Comparison of ENCODE assay signal across 8 cellular contexts in the genomic region with DNA sequence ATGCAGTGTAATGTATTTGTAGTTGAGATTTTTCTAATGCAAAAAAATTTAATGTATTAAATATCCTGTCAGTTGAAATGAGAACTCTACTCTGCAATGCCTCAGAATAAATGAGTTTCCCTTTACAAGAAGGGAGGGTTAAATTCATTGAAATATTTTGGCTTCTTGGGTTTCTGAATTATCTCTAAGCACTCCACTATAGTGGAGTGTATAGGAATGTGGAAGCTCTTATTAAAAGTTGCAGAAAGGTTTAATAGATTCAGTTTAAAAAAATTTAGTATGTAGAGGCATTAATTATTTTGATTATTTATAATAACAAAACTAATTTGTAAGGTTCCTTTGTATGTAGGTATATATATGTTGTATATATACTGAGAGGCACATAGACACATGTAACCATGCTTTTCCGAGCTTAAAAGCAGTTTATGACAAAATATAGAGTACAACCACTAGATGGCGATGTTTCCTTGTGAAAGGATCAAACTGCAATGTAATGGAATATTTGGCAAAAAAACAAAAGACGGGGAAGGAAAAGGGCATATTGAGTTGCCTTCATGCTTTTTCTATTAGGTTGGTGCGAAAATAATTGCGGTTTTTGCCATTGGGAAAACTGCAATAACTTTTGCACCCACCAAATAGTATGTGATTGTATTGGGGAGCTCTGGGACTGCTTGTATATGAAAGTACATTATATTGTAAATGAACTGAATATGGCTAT.
DNase-seq lines count a peak whose midpoint lies in the region; ATAC-seq, FAIRE-seq and TF ChIP-seq lines count a peak whose summit lies in the region.

No MANE protein-coding gene starts in this region.

- H3K27ac ChIP-seq in K562 (ENCODE audit: extremely low read depth, low read depth, low read length) = no peak overlapping the region

- no peaks in the 10 kb centered on the region for H3K36me3 ChIP-seq in Caco-2 (ENCODE audit: control insufficient read depth, insufficient read depth, low read length)
- H3K36me3 ChIP-seq in K562 (ENCODE audit: control insufficient read depth, insufficient read depth, low read length) = no peaks in the 10 kb centered on the region

- H3K36me3 Mint-ChIP-seq in Caco-2 (ENCODE audit: insufficient read depth, unreplicated experiment) = peaks cover 7% of the 10 kb centered on the region

- H3K9me3 Mint-ChIP-seq in Caco-2 (ENCODE audit: unreplicated experiment) = no peaks in the 10 kb centered on the region

- CTCF ChIA-PET in Caco-2 (lab: Charles Lee) (interaction anchor here (0.7 to 1.8 kb wide), 8 partner anchors 11 to 458 kb away, joined by 3 to 13 read pairs (median 4); no protein-coding TSS in a partner anchor), K562 (lab: Yijun Ruan, JAX; ENCODE audit: low intra/inter-chr PET ratio) (interaction anchor here (1.3 kb wide), 1 partner anchor 1564 kb away, joined by 3 read pairs; no protein-coding TSS in a partner anchor)

- peak; percentile 74 to 79 for TF ChIP-seq RAD21 in K562 (CRISPR knock-in tag; conservative IDR thresholded peaks at IDR 0.05 in 1 of 2, IDR thresholded peaks at IDR 0.05 in 1 of 2)

- no peak overlapping the region for H3K4me2 ChIP-seq in K562 (ENCODE audit: insufficient read depth, low read length)

- in situ Hi-C loops in K562 (cut with MboI) = no loop called here

- H3K9me3 ChIP-seq in Caco-2 (no peaks in the 10 kb centered on the region), K562 (replicated peaks; ENCODE audit: control insufficient read depth, insufficient read depth, low read depth, low read length) (no peaks in the 10 kb centered on the region)

- H3K9ac ChIP-seq in K562 (ENCODE audit: insufficient read depth in 1 of 2, low read depth in 2 of 2, low read length in 2 of 2) = no peak overlapping the region

- H2AFZ ChIP-seq in K562 (ENCODE audit: low read depth, low read length) = no peak overlapping the region

- H3K4me3 ChIP-seq in Caco-2 (ENCODE audit: low read depth, low read length) = no peak overlapping the region
- no peak overlapping the region for H3K4me3 ChIP-seq in K562

- no peaks in the 10 kb centered on the region for H4K20me1 ChIP-seq in K562 (replicated peaks; ENCODE audit: control insufficient read depth, insufficient read depth, low read length)

- no peaks in the 10 kb centered on the region for H3K4me1 ChIP-seq in Caco-2
- H3K4me1 ChIP-seq in K562 (replicated peaks in 1 of 2; ENCODE audit: control insufficient read depth in 2 of 2, insufficient read depth in 2 of 2, low read length in 2 of 2) = peaks cover 0 to 2% of the 10 kb centered on the region in 2 experiments; a peak in 1 of 5 replicates

- no peaks in the 10 kb centered on the region for H3K79me2 ChIP-seq in K562 (ENCODE audit: control insufficient read depth, insufficient read depth, low read length)

- BruUV-seq in Caco-2 (replicated peaks; lab: Mats Ljungman, UMichigan) = no TSS peak
- no TSS peak for BruUV-seq in K562 (replicated peaks; lab: Mats Ljungman, UMichigan)

- DNase-seq in Caco-2 = peak in 1 of 2 experiments; percentile 53
- peak; percentile 28 for DNase-seq in NCI-H446 treated with DMSO at 0.1 percent for 48 hours (lab: John Stamatoyannopoulos, UW)
- DNase-seq in K562 (ENCODE audit: extremely low read depth in 1 of 4, low spot score in 3 of 4) = peak; percentile 24 to 70 (median 28)
- peak; percentile 39 for DNase-seq in urothelium cell line (ENCODE audit: low spot score)
- DNase-seq in stimulated activated CD4-positive, alpha-beta T cell treated with anti-CD3 and anti-CD28 coated beads, Interleukin-2, amount 100 ng/mL, for 24 hours = no peak

- peak; percentile 86 for FAIRE-seq in K562 (lab: Jason Lieb, UNC)
- FAIRE-seq in islet of Langerhans (lab: Jason Lieb, UNC) = peak; percentile 98
- FAIRE-seq in urothelium cell line (lab: Jason Lieb, UNC) = no peak

- H3K27ac Mint-ChIP-seq in Caco-2 (ENCODE audit: unreplicated experiment) = no peak overlapping the region

- TF ChIP-seq CTCF in Caco-2 (IDR thresholded peaks at IDR 0.05; ENCODE audit: insufficient read depth in 1 of 2, low read depth in 1 of 2, low read length in 1 of 2, severe bottlenecking in 1 of 2, unreplicated experiment in 1 of 2) (peak; percentile 52 to 53), K562 (IDR thresholded peaks at IDR 0.05 in 2 of 3, conservative IDR thresholded peaks at IDR 0.05 in 1 of 3; ENCODE audit: insufficient read depth in 2 of 3, low read depth in 1 of 3, low read length in 3 of 3) (peak; percentile 36 to 72 (median 54); a peak in 5 of 6 replicates)

- no peaks in the 10 kb centered on the region for H3K4me1 Mint-ChIP-seq in Caco-2 (ENCODE audit: low read depth, unreplicated experiment)

- no peak for TF ChIP-seq EP300 in K562 (IDR thresholded peaks at IDR 0.05; ENCODE audit: low read length)

- WGBS in K562 (ENCODE audit: insufficient coverage, low coverage, missing lambda C conversion rate) = 2% methylated on average over 5 of the region's 5 CpGs

- no peak overlapping the region for H3K4me3 Mint-ChIP-seq in Caco-2 (ENCODE audit: unreplicated experiment)

- no peaks in the 10 kb centered on the region for H3K27me3 ChIP-seq in Caco-2 (replicated peaks; ENCODE audit: control insufficient read depth, insufficient read depth, low read length)
- no peaks in the 10 kb centered on the region for H3K27me3 ChIP-seq in K562 (ENCODE audit: control insufficient read depth in 2 of 2, insufficient read depth in 2 of 2, low read length in 2 of 2)

- no peaks in the 10 kb centered on the region for H3K9me1 ChIP-seq in K562 (ENCODE audit: control insufficient read depth, insufficient read depth, low read length)

- intact Hi-C loops in Caco-2 (cut with micrococcal nuclease; ENCODE audit: unreplicated experiment) = loop anchor here (1.0 to 2.0 kb wide), 2 partner anchors 39 to 458 kb away; no protein-coding TSS in a partner anchor
- intact Hi-C loops in K562 (cut with micrococcal nuclease) = loop anchor here (2.0 kb wide), 1 partner anchor 42 kb away; no protein-coding TSS in a partner anchor

- H3K27me3 Mint-ChIP-seq in Caco-2 (ENCODE audit: insufficient read depth, unreplicated experiment) = no peaks in the 10 kb centered on the region

- ATAC-seq in GM19035 (IDR thresholded peaks at IDR 0.05; ENCODE audit: unreplicated experiment) (peak; percentile 79), HG03354 (IDR thresholded peaks at IDR 0.05; ENCODE audit: poor library complexity, severe bottlenecking, unreplicated experiment) (peak; percentile 87), K562 (peak; percentile 91)

- no peak for TF ChIP-seq POLR2A in K562 (conservative IDR thresholded peaks at IDR 0.05)

- POLR2A ChIA-PET in Caco-2 (lab: Charles Lee) (no interaction called here), K562 (lab: Yijun Ruan, JAX) (interaction anchor here (1.2 to 1.3 kb wide), 3 partner anchors 9 to 31 kb away, joined by 3 read pairs; no protein-coding TSS in a partner anchor)

TF ChIP-seq in K562, 482 proteins besides CTCF, POLR2A, EP300 and RAD21 (continues in another document):
- no peak for TF ChIP-seq ATF1 (CRISPR knock-in tag; IDR thresholded peaks at IDR 0.05)
- TF ChIP-seq ATF1 (tag; IDR thresholded peaks at IDR 0.05) = no peak
- TF ChIP-seq ZNF316 (IDR thresholded peaks at IDR 0.05) = 0 out of 2 replicates have a peak, but pooled peaks have one; percentile 3
- TF ChIP-seq, protein P1, sequence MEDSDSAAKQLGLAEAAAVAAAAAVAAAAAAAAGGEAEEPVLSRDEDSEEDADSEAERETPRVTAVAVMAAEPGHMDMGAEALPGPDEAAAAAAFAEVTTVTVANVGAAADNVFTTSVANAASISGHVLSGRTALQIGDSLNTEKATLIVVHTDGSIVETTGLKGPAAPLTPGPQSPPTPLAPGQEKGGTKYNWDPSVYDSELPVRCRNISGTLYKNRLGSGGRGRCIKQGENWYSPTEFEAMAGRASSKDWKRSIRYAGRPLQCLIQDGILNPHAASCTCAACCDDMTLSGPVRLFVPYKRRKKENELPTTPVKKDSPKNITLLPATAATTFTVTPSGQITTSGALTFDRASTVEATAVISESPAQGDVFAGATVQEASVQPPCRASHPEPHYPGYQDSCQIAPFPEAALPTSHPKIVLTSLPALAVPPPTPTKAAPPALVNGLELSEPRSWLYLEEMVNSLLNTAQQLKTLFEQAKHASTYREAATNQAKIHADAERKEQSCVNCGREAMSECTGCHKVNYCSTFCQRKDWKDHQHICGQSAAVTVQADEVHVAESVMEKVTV (CRISPR knock-in tag; IDR thresholded peaks at IDR 0.05) = peak; percentile 52; the same call in 1 of the 2 replicates
- 0 out of 4 replicates have a peak, but pooled peaks of 1 of the 2 experiments have one; percentile 27 for TF ChIP-seq ARNT (IDR thresholded peaks at IDR 0.05)

Comparison
In these comparisons a context has a peak if more than half of its experiments do, and no peak if none do; other contexts are left out.
1. DNase-seq: peak in NCI-H446 treated with DMSO at 0.1 percent for 48 hours (single experiment), K562 (4 of 4) and urothelium cell line (single experiment); none in stimulated activated CD4-positive, alpha-beta T cell treated with anti-CD3 and anti-CD28 coated beads, Interleukin-2, amount 100 ng/mL, for 24 hours (0 of 2).
2. Peak in every context shown above with its lines, with median percentiles within 50 percentile points of each other: ATAC-seq.